In the genomic region with DNA sequence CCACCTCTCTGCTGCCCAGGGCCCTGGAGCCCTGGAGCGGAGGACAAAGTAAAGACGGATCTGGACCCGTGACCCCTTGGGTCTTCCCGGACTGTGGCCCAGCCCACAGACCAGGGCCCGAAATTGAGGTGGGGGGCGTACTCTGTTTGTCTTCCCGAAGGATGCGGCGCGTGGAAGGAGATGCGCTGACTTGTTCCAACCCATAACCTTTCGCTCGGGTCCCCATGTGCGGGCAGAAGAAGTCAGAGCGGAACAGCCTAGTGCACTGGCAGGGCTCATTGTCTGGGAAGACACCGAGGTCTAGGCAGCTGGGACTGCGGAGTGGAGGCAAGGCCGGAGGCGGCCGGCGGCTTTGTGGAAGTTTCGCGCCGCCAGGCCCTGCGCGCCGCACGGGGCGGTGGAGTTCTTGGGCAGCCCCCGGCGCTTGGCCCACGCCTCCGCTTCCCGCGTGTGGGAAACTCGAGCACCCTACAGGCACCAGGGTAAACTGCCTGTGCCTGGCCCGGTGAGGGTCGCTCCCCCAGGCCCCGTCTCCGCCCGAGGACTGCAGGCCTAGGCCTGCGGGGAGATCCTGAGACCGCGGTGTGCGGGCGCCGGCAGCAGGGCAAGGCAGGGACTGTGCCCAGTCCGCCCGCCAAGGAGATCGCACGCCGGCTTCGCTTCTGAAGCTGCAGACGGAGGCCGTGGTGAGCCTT, we compare ENCODE assay signal across 21 cellular contexts. TPM values are rescaled to one million over a fixed set of nuclear protein-coding genes. Genes with fewer than 3 reads are reported as not detected.
DNase-seq lines count a peak whose midpoint lies in the region; ATAC-seq and TF ChIP-seq lines count a peak whose summit lies in the region.
"Had no signal": no experiment of that assay in that cellular context is flagged by ENCODE, and none has a peak within 500 bp of the region (broad histone marks: within the 10 kb centered on the region; RNA-seq: fewer than 3 reads in every experiment).

No MANE protein-coding gene starts in this region.

- H3K27ac ChIP-seq in angular gyrus (ENCODE audit: low read depth, low read length): peak overlapping the region; percentile 81
- H3K27ac ChIP-seq in neural cell (ENCODE audit: low read length): peak overlapping the region; percentile 67
- H3K27ac ChIP-seq: BLaER1 treated with 17β-estradiol and CSF1 and Interleukin-3, amounts not matched to agents 10 nM and 100 nM; heart left ventricle; left lung; tibial artery had no signal

- H3K9me3 Mint-ChIP-seq in type B pancreatic cell: no peaks in the 10 kb centered on the region
- no peaks in the 10 kb centered on the region for H3K9me3 Mint-ChIP-seq in stimulated activated naive CD8-positive, alpha-beta T cell treated with anti-CD3 and anti-CD28 coated beads, Interleukin-15, amount 100 ng/mL, for 72 hours
- H3K9me3 Mint-ChIP-seq: activated CD8-positive, alpha-beta T cell treated with anti-CD3 and anti-CD28 coated beads for 36 hours had no signal

- peaks cover 25% of the 10 kb centered on the region for H4K20me1 ChIP-seq in neural cell (ENCODE audit: insufficient read depth)

- H3K4me1 Mint-ChIP-seq in type B pancreatic cell (ENCODE audit: unreplicated experiment): peaks cover 4% of the 10 kb centered on the region
- H3K4me1 Mint-ChIP-seq in stimulated activated naive CD8-positive, alpha-beta T cell treated with anti-CD3 and anti-CD28 coated beads, Interleukin-15, amount 100 ng/mL, for 72 hours: peaks cover 43% of the 10 kb centered on the region

- H3F3A ChIP-seq in neural cell (ENCODE audit: insufficient read depth, low read length, poor library complexity, severe bottlenecking): peaks cover 5% of the 10 kb centered on the region

- peak overlapping the region; percentile 89 for H3K9ac ChIP-seq in neural cell (ENCODE audit: low read length)
- H3K9ac ChIP-seq: BLaER1 treated with 17β-estradiol and CSF1 and Interleukin-3, amounts not matched to agents 10 nM and 100 nM had no signal

- H3K79me2 ChIP-seq in neural cell (replicated peaks; ENCODE audit: insufficient read depth, low read length): peaks cover 100% of the 10 kb centered on the region

- H3K4me3 Mint-ChIP-seq in type B pancreatic cell: no peak overlapping the region
- H3K4me3 Mint-ChIP-seq in stimulated activated naive CD8-positive, alpha-beta T cell treated with anti-CD3 and anti-CD28 coated beads, Interleukin-15, amount 100 ng/mL, for 72 hours: no peak overlapping the region
- H3K4me3 Mint-ChIP-seq: activated CD8-positive, alpha-beta T cell treated with anti-CD3 and anti-CD28 coated beads for 36 hours; activated naive CD8-positive, alpha-beta T cell treated with anti-CD3 and anti-CD28 coated beads, Interleukin-2, amount 50 U/mL, for 24 hours had no signal

- TF ChIP-seq RAD21 in neural cell (conservative IDR thresholded peaks at IDR 0.05): no peak

- DNase-seq in globus pallidus (ENCODE audit: low spot score): peak; percentile 49
- DNase-seq in type B pancreatic cell (ENCODE audit: extremely low spot score, unreplicated experiment): no peak
- no peak for DNase-seq in stimulated activated naive CD8-positive, alpha-beta T cell treated with anti-CD3 and anti-CD28 coated beads, Interleukin-15, amount 100 ng/mL, for 72 hours
- no peak for DNase-seq in T-helper 9 cell
- no peak for DNase-seq in GOT3 (lab: John Stamatoyannopoulos, UW)
- no peak for DNase-seq in activated CD4-positive, alpha-beta T cell treated with anti-CD3 and anti-CD28 coated beads, Interleukin-2, amount 50 U/mL, for 4 hours
- DNase-seq: activated CD8-positive, alpha-beta T cell treated with anti-CD3 and anti-CD28 coated beads for 36 hours; activated naive CD8-positive, alpha-beta T cell treated with anti-CD3 and anti-CD28 coated beads, Interleukin-2, amount 50 U/mL, for 24 hours; heart left ventricle; NCI-H2081 treated with DMSO at 0.1 percent for 48 hours; NCI-H69; stimulated activated CD4-positive, alpha-beta T cell treated with anti-CD3 and anti-CD28 coated beads, Interleukin-2, amount 100 ng/mL, for 24 hours; tibial artery had no signal

- no peaks in the 10 kb centered on the region for H3K9me2 ChIP-seq in neural cell (ENCODE audit: insufficient read depth, low read length)

- H2AFZ ChIP-seq in neural cell (ENCODE audit: low read depth, low read length): no peak overlapping the region

- TF ChIP-seq EP300 in neural cell (conservative IDR thresholded peaks at IDR 0.05; ENCODE audit: poor library complexity, severe bottlenecking): no peak

- peaks cover 97% of the 10 kb centered on the region for H3K27me3 Mint-ChIP-seq in type B pancreatic cell
- H3K27me3 Mint-ChIP-seq in stimulated activated naive CD8-positive, alpha-beta T cell treated with anti-CD3 and anti-CD28 coated beads, Interleukin-15, amount 100 ng/mL, for 72 hours: peaks cover 98% of the 10 kb centered on the region

- no peak overlapping the region for H3K27ac Mint-ChIP-seq in type B pancreatic cell
- H3K27ac Mint-ChIP-seq in stimulated activated naive CD8-positive, alpha-beta T cell treated with anti-CD3 and anti-CD28 coated beads, Interleukin-15, amount 100 ng/mL, for 72 hours: no peak overlapping the region
- H3K27ac Mint-ChIP-seq: activated CD8-positive, alpha-beta T cell treated with anti-CD3 and anti-CD28 coated beads for 36 hours; activated naive CD8-positive, alpha-beta T cell treated with anti-CD3 and anti-CD28 coated beads, Interleukin-2, amount 50 U/mL, for 24 hours had no signal

- peak overlapping the region; percentile 98 for H3K4me2 ChIP-seq in neural cell (ENCODE audit: low read length)
- H3K4me2 ChIP-seq: BLaER1 treated with 17β-estradiol and CSF1 and Interleukin-3, amounts not matched to agents 10 nM and 100 nM had no signal

- H3K27me3 ChIP-seq in neural cell (ENCODE audit: insufficient read depth, low read depth, low read length): no peaks in the 10 kb centered on the region

- H3K4me3 ChIP-seq in neural cell (ENCODE audit: low read length): peak overlapping the region; percentile 88
- H3K4me3 ChIP-seq: BLaER1 treated with 17β-estradiol and CSF1 and Interleukin-3, amounts not matched to agents 10 nM and 100 nM; heart left ventricle; left lung; tibial artery had no signal

- H3K36me3 ChIP-seq in neural cell (ENCODE audit: insufficient read depth, low read length): no peaks in the 10 kb centered on the region
- H3K36me3 ChIP-seq: BLaER1 treated with 17β-estradiol and CSF1 and Interleukin-3, amounts not matched to agents 10 nM and 100 nM; heart left ventricle; left lung; tibial artery had no signal

- H3K36me3 Mint-ChIP-seq in type B pancreatic cell: no peaks in the 10 kb centered on the region

- ATAC-seq in stimulated activated naive CD8-positive, alpha-beta T cell treated with anti-CD3 and anti-CD28 coated beads, Interleukin-15, amount 100 ng/mL, for 72 hours: no peak
- ATAC-seq: activated CD8-positive, alpha-beta T cell treated with anti-CD3 and anti-CD28 coated beads for 36 hours; activated naive CD8-positive, alpha-beta T cell treated with anti-CD3 and anti-CD28 coated beads, Interleukin-2, amount 50 U/mL, for 24 hours; esophagus mucosa; left lung; sciatic nerve; SK-N-SH treated with all-trans-retinoic acid at 6 μM for 48 hours had no signal

- no peaks in the 10 kb centered on the region for H3K9me3 ChIP-seq in neural cell (ENCODE audit: low read length)
- H3K9me3 ChIP-seq: heart left ventricle, left lung, tibial artery had no signal

- TF ChIP-seq CTCF in neural cell (IDR thresholded peaks at IDR 0.05; ENCODE audit: poor library complexity, severe bottlenecking): peak; percentile 12
- peak; percentile 23 for TF ChIP-seq CTCF in type B pancreatic cell (conservative IDR thresholded peaks at IDR 0.05)

TF ChIP-seq in neural cell, 6 proteins besides CTCF, POLR2A, EP300 and RAD21:
- TF ChIP-seq SMC3 (conservative IDR thresholded peaks at IDR 0.05; ENCODE audit: poor library complexity) (no peak), POLR2AphosphoS5 (IDR thresholded peaks at IDR 0.05) (peak; percentile 39), TAF1 (IDR thresholded peaks at IDR 0.05; ENCODE audit: low read depth) (no peak), EZH2 (IDR thresholded peaks at IDR 0.05; ENCODE audit: borderline replicate concordance, insufficient read depth, low read length, poor library complexity, severe bottlenecking) (no peak), MXI1 (conservative IDR thresholded peaks at IDR 0.05; ENCODE audit: poor library complexity, severe bottlenecking) (peak; percentile 14)
- TF ChIP-seq, protein P1, sequence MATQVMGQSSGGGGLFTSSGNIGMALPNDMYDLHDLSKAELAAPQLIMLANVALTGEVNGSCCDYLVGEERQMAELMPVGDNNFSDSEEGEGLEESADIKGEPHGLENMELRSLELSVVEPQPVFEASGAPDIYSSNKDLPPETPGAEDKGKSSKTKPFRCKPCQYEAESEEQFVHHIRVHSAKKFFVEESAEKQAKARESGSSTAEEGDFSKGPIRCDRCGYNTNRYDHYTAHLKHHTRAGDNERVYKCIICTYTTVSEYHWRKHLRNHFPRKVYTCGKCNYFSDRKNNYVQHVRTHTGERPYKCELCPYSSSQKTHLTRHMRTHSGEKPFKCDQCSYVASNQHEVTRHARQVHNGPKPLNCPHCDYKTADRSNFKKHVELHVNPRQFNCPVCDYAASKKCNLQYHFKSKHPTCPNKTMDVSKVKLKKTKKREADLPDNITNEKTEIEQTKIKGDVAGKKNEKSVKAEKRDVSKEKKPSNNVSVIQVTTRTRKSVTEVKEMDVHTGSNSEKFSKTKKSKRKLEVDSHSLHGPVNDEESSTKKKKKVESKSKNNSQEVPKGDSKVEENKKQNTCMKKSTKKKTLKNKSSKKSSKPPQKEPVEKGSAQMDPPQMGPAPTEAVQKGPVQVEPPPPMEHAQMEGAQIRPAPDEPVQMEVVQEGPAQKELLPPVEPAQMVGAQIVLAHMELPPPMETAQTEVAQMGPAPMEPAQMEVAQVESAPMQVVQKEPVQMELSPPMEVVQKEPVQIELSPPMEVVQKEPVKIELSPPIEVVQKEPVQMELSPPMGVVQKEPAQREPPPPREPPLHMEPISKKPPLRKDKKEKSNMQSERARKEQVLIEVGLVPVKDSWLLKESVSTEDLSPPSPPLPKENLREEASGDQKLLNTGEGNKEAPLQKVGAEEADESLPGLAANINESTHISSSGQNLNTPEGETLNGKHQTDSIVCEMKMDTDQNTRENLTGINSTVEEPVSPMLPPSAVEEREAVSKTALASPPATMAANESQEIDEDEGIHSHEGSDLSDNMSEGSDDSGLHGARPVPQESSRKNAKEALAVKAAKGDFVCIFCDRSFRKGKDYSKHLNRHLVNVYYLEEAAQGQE (IDR thresholded peaks at IDR 0.05; ENCODE audit: borderline replicate concordance): no peak

RNA-seq across cellular contexts. Expression of a gene that starts 9.8 kb away (rescaled TPM):
- polyA plus RNA-seq in neural cell: 69.3 and 72.0 TPM in 2 replicates
- polyA minus RNA-seq in neural cell: 136 and 152 TPM in 2 replicates
- 0.14 and 2.1 TPM in 2 replicates for total RNA-seq in type B pancreatic cell (ENCODE audit: low replicate concordance)
- total RNA-seq: activated CD8-positive, alpha-beta T cell treated with anti-CD3 and anti-CD28 coated beads for 36 hours; esophagus mucosa; HT-29; left lung; sciatic nerve had no signal
